1 cellular context compared by ENCODE assay signal in the genomic region with DNA sequence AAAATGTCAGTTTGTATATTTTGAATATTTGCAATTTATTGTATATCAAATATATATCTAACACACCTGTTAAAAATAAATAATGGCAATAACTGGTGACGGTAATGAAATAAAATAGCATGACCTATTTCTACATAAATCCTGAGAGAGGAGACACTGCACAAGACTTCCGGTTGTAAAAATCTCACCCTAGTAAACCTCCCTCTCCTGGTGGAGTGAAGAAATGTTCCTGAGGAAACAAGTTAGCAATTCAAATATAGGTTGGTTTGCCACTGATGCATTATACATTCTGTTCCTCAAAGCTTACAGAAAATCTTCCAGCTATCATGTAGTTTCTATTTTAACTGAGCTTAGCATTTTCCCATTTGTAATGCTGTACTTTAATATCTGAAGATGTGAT.
TF ChIP-seq lines count a peak whose summit lies in the region.

No MANE protein-coding gene starts in this region.

TF ChIP-seq in GM23338, 12 proteins besides CTCF, POLR2A, EP300 and RAD21 (continued from another document):
- TF ChIP-seq, protein P1, sequence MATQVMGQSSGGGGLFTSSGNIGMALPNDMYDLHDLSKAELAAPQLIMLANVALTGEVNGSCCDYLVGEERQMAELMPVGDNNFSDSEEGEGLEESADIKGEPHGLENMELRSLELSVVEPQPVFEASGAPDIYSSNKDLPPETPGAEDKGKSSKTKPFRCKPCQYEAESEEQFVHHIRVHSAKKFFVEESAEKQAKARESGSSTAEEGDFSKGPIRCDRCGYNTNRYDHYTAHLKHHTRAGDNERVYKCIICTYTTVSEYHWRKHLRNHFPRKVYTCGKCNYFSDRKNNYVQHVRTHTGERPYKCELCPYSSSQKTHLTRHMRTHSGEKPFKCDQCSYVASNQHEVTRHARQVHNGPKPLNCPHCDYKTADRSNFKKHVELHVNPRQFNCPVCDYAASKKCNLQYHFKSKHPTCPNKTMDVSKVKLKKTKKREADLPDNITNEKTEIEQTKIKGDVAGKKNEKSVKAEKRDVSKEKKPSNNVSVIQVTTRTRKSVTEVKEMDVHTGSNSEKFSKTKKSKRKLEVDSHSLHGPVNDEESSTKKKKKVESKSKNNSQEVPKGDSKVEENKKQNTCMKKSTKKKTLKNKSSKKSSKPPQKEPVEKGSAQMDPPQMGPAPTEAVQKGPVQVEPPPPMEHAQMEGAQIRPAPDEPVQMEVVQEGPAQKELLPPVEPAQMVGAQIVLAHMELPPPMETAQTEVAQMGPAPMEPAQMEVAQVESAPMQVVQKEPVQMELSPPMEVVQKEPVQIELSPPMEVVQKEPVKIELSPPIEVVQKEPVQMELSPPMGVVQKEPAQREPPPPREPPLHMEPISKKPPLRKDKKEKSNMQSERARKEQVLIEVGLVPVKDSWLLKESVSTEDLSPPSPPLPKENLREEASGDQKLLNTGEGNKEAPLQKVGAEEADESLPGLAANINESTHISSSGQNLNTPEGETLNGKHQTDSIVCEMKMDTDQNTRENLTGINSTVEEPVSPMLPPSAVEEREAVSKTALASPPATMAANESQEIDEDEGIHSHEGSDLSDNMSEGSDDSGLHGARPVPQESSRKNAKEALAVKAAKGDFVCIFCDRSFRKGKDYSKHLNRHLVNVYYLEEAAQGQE (IDR thresholded peaks at IDR 0.05; ENCODE audit: unreplicated experiment): no peak
- TF ChIP-seq STAT1 (IDR thresholded peaks at IDR 0.05; ENCODE audit: unreplicated experiment) (no peak), EZH2 (IDR thresholded peaks at IDR 0.05; ENCODE audit: low read depth, unreplicated experiment) (no peak), EZH2phosphoT487 (IDR thresholded peaks at IDR 0.05; ENCODE audit: unreplicated experiment) (no peak), ZNF331 (CRISPR knock-in tag; IDR thresholded peaks at IDR 0.05; ENCODE audit: low read depth) (no peak), CREB1 (CRISPR knock-in tag; IDR thresholded peaks at IDR 0.05; ENCODE audit: low read depth) (no peak)
- TF ChIP-seq, protein P2, sequence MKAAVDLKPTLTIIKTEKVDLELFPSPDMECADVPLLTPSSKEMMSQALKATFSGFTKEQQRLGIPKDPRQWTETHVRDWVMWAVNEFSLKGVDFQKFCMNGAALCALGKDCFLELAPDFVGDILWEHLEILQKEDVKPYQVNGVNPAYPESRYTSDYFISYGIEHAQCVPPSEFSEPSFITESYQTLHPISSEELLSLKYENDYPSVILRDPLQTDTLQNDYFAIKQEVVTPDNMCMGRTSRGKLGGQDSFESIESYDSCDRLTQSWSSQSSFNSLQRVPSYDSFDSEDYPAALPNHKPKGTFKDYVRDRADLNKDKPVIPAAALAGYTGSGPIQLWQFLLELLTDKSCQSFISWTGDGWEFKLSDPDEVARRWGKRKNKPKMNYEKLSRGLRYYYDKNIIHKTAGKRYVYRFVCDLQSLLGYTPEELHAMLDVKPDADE (IDR thresholded peaks at IDR 0.05): no peak
